Comparison of ENCODE assay signal across 9 cellular contexts in the genomic region with DNA sequence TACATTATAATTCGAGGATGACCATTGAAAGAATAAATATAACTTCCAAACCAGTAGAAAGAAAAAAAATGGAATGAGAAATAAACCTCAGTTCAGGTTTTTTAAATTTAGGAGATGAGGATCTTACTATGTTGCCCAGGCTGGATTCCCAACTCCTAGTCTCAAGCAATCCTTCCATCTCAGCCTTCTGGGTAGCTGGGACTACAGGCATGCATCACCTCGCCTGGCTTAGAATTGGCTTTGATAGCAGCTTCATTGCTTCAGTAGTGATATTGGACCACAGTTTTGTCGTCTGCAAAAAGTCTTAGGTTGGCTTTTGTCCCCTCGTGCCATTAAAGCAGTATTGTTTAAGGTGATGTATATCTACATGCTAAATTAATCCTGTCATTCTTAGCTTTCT. TPM values are rescaled to one million over a fixed set of nuclear protein-coding genes. Genes with fewer than 3 reads are reported as not detected.
DNase-seq lines count a peak whose midpoint lies in the region; ATAC-seq and TF ChIP-seq lines count a peak whose summit lies in the region.
"Had no signal": no experiment of that assay in that cellular context is flagged by ENCODE, and none has a peak within 500 bp of the region (broad histone marks: within the 10 kb centered on the region; RNA-seq: fewer than 3 reads in every experiment).

No MANE protein-coding gene starts in this region.

- H3K4me3 Mint-ChIP-seq in glutamatergic neuron (ENCODE audit: unreplicated experiment) = no peak overlapping the region

- H3K4me1 ChIP-seq in GM23248 (ENCODE audit: insufficient read depth) = peaks cover 16% of the 10 kb centered on the region
- H3K4me1 ChIP-seq in OCI-LY3 (ENCODE audit: low read length) = peaks cover 27% of the 10 kb centered on the region
- H3K4me1 ChIP-seq in duodenal mucosa (ENCODE audit: control insufficient read depth in 1 of 2, insufficient read depth in 2 of 2, low read length in 2 of 2) = peaks cover 17 to 25% of the 10 kb centered on the region in 2 donors
- H3K4me1 ChIP-seq in osteoblast (ENCODE audit: insufficient read depth, low read length) = peaks cover 16% of the 10 kb centered on the region

- TF ChIP-seq CTCF in OCI-LY3 (IDR thresholded peaks at IDR 0.05; ENCODE audit: low read depth, low read length) (no peak; the same call in 1 of the 2 replicates), osteoblast (IDR thresholded peaks at IDR 0.05; ENCODE audit: extremely low read depth, low read depth, low read length) (no peak), glutamatergic neuron (IDR thresholded peaks at IDR 0.05; ENCODE audit: partially characterized antibody, unreplicated experiment) (no peak)

- H3K79me2 ChIP-seq in GM23248 (ENCODE audit: insufficient read depth) = peaks cover 72% of the 10 kb centered on the region
- peaks cover 79% of the 10 kb centered on the region for H3K79me2 ChIP-seq in OCI-LY3 (ENCODE audit: low read length)
- H3K79me2 ChIP-seq in osteoblast (ENCODE audit: insufficient read depth, low read length) = peaks cover 64% of the 10 kb centered on the region

- H3K27me3 ChIP-seq in GM23248 (replicated peaks; ENCODE audit: insufficient read depth) = no peaks in the 10 kb centered on the region
- H3K27me3 ChIP-seq in OCI-LY3 (ENCODE audit: low read depth, low read length) = no peaks in the 10 kb centered on the region
- no peaks in the 10 kb centered on the region for H3K27me3 ChIP-seq in duodenal mucosa (ENCODE audit: control insufficient read depth in 1 of 2, insufficient read depth in 2 of 2, low read length in 2 of 2)
- H3K27me3 ChIP-seq in osteoblast (ENCODE audit: insufficient read depth, low read length) = no peaks in the 10 kb centered on the region
- H3K27me3 ChIP-seq: transverse colon had no signal

- ATAC-seq in HG02759 (IDR thresholded peaks at IDR 0.05; ENCODE audit: unreplicated experiment) (no peak), GM21723 (IDR thresholded peaks at IDR 0.05; ENCODE audit: unreplicated experiment) (no peak)

- 0 out of 2 replicates have a peak overlapping the region, but pooled peaks have one; percentile 7 for H3K27ac ChIP-seq in GM23248
- H3K27ac ChIP-seq in OCI-LY3 (ENCODE audit: low read length) = peak overlapping the region; percentile 15; the same call in 1 of the 2 replicates
- H3K27ac ChIP-seq in duodenal mucosa (ENCODE audit: low read depth, low read length) = no peak overlapping the region
- peak overlapping the region; percentile 65 for H3K27ac ChIP-seq in osteoblast (ENCODE audit: low read depth, low read length)

- H3K4me1 Mint-ChIP-seq in glutamatergic neuron (ENCODE audit: low read depth, unreplicated experiment) = peaks cover 8% of the 10 kb centered on the region

- no peaks in the 10 kb centered on the region for H3K36me3 Mint-ChIP-seq in glutamatergic neuron (ENCODE audit: unreplicated experiment)

- H3K9me3 ChIP-seq in GM23248 (ENCODE audit: low read depth) (no peaks in the 10 kb centered on the region), OCI-LY3 (ENCODE audit: insufficient read depth, low read length) (no peaks in the 10 kb centered on the region), duodenal mucosa (ENCODE audit: control insufficient read depth in 1 of 2, low read length in 2 of 2) (no peaks in the 10 kb centered on the region), osteoblast (ENCODE audit: low read depth, low read length) (no peaks in the 10 kb centered on the region)
- H3K9me3 ChIP-seq: transverse colon had no signal

- DNase-seq in GM23248 (peak; percentile 15), osteoblast (ENCODE audit: insufficient read length, low spot score, missing footprints) (no peak), NCI-H2081 treated with DMSO at 0.1 percent for 48 hours (lab: John Stamatoyannopoulos, UW) (no peak), glutamatergic neuron (no peak)

- H3K27me3 Mint-ChIP-seq in glutamatergic neuron (ENCODE audit: unreplicated experiment) = peaks cover 9% of the 10 kb centered on the region

- peaks cover 12% of the 10 kb centered on the region for H3F3A ChIP-seq in GM23248 (ENCODE audit: insufficient read depth)

- H3K4me2 ChIP-seq in GM23248 (ENCODE audit: unreplicated experiment) = peak overlapping the region; percentile 55
- peak overlapping the region; percentile 96 for H3K4me2 ChIP-seq in OCI-LY3 (ENCODE audit: low read length)
- peak overlapping the region; percentile 100 for H3K4me2 ChIP-seq in osteoblast (ENCODE audit: insufficient read depth, low read length)

- H3K36me3 ChIP-seq in GM23248 (ENCODE audit: low read depth) (no peaks in the 10 kb centered on the region), OCI-LY3 (replicated peaks; ENCODE audit: low read depth, low read length) (peaks cover 14% of the 10 kb centered on the region), duodenal mucosa (ENCODE audit: control insufficient read depth in 1 of 2, insufficient read depth in 2 of 2, low read length in 2 of 2) (no peaks in the 10 kb centered on the region), osteoblast (ENCODE audit: insufficient read depth, low read length) (peaks cover 6% of the 10 kb centered on the region)
- H3K36me3 ChIP-seq: transverse colon had no signal

- WGBS in GM23248 (ENCODE audit: low coverage in 1 of 2, low lambda C conversion rate in 2 of 2, missing lambda C conversion rate in 2 of 2), 2 experiments = 80% methylated on average over 4 of the region's 4 CpGs

- H3K9ac ChIP-seq in GM23248 (peak overlapping the region; percentile 85), OCI-LY3 (ENCODE audit: low read length) (no peak overlapping the region), duodenal mucosa (ENCODE audit: low read depth in 1 of 2, low read length in 2 of 2) (no peak overlapping the region)

- no peaks in the 10 kb centered on the region for H3K9me2 ChIP-seq in GM23248 (ENCODE audit: insufficient read depth)

- no peaks in the 10 kb centered on the region for H4K20me1 ChIP-seq in GM23248 (ENCODE audit: insufficient read depth)
- peaks cover 62% of the 10 kb centered on the region for H4K20me1 ChIP-seq in OCI-LY3 (ENCODE audit: insufficient read depth, low read length)
- peaks cover 12% of the 10 kb centered on the region for H4K20me1 ChIP-seq in osteoblast (ENCODE audit: insufficient read depth, low read length)

- no peak overlapping the region for H3K27ac Mint-ChIP-seq in glutamatergic neuron (ENCODE audit: unreplicated experiment)

- in situ Hi-C loops in GM23248 (cut with MboI) = no loop called here

- H3K4me3 ChIP-seq in GM23248 (peak overlapping the region; percentile 98), OCI-LY3 (ENCODE audit: low read length) (peak overlapping the region; percentile 93), duodenal mucosa (ENCODE audit: low read depth in 1 of 2, low read length in 2 of 2) (peak overlapping the region; percentile 12 to 44), osteoblast (ENCODE audit: insufficient read depth, low read length) (peak overlapping the region; percentile 62)

- peaks cover 11% of the 10 kb centered on the region for H3K9me3 Mint-ChIP-seq in glutamatergic neuron (ENCODE audit: unreplicated experiment)

- H2AFZ ChIP-seq in GM23248 (peak overlapping the region; percentile 57), OCI-LY3 (ENCODE audit: low read depth, low read length) (no peak overlapping the region), osteoblast (ENCODE audit: low read length) (peak overlapping the region; percentile 69)

RNA-seq across cellular contexts. Expression of a gene that starts 2.9 kb away (rescaled TPM):
- total RNA-seq in GM23248 (2014; rRNA removed; shearing (Covaris generic)) = 30.3 and 37.3 TPM in 2 replicates
- 38.2 and 39.1 TPM in 2 replicates for polyA plus RNA-seq in GM23248 (2016; fragmentation: Nextera tagmentation; extraction: Ambion mirVana)
- total RNA-seq in osteoblast = 25.9 and 27.5 TPM in 2 replicates
- 139 TPM for total RNA-seq in glutamatergic neuron (ENCODE audit: unreplicated experiment)

RNA-seq across cellular contexts. Expression of a gene that starts 36.1 kb away (rescaled TPM):
- total RNA-seq in GM23248 (2014; rRNA removed; shearing (Covaris generic)) = 76.3 and 86.9 TPM in 2 replicates
- 106 and 108 TPM in 2 replicates for polyA plus RNA-seq in GM23248 (2016; fragmentation: Nextera tagmentation; extraction: Ambion mirVana)
- total RNA-seq in osteoblast (129 and 136 TPM in 2 replicates), glutamatergic neuron (ENCODE audit: unreplicated experiment) (182 TPM)

RNA-seq across cellular contexts. Expression of a gene that starts 37.1 kb away (rescaled TPM):
- total RNA-seq in GM23248 (2014; rRNA removed; shearing (Covaris generic)) = 0.76 and 1.4 TPM in 2 replicates
- polyA plus RNA-seq in GM23248 (2016; fragmentation: Nextera tagmentation; extraction: Ambion mirVana) = 0.25 TPM in 1 of 2 replicates, not detected in the other
- total RNA-seq in osteoblast (0.72 and 1.5 TPM in 2 replicates), glutamatergic neuron (ENCODE audit: unreplicated experiment) (3.8 TPM)

Comparison
In these comparisons a context has a peak if more than half of its experiments do, and no peak if none do; other contexts are left out.
1. H3K4me3 ChIP-seq: peak in every context shown above with its lines; median percentile 98 in GM23248; 93 in OCI-LY3; 62 in osteoblast; 28 in duodenal mucosa.